Comparison of ENCODE assay signal across 8 cellular contexts in genomic region chr2:119352357-119352756, GRCh38. TPM values are rescaled to one million over a fixed set of nuclear protein-coding genes. Genes with fewer than 3 reads are reported as not detected.
A peak's percentile ranks its signal among the peaks of the same experiment; 100 is the strongest.
DNase-seq lines count a peak whose midpoint lies in the region; ATAC-seq, FAIRE-seq and TF ChIP-seq lines count a peak whose summit lies in the region.

No MANE protein-coding gene starts in this region.

- no TSS peak for BruUV-seq in HepG2 (replicated peaks; lab: Mats Ljungman, UMichigan)

- no peaks in the 10 kb centered on the region for H3K9me3 ChIP-seq in HepG2 (ENCODE audit: low read length)
- H3K9me3 ChIP-seq in suprapubic skin: no peaks in the 10 kb centered on the region

- H3K9ac ChIP-seq in HepG2 (ENCODE audit: insufficient read depth, low read depth, low read length): no peak overlapping the region

- in situ Hi-C loops in HepG2 (cut with HindIII; ENCODE audit: extremely low pct_ligation_motif_present, low pct_unique_long_range_greater_than_20kb): no loop called here

- ATAC-seq in GM18870 (IDR thresholded peaks at IDR 0.05; ENCODE audit: unreplicated experiment) (peak; percentile 97), HG02642 (IDR thresholded peaks at IDR 0.05; ENCODE audit: poor library complexity, unreplicated experiment) (peak; percentile 94), HepG2 (no peak)

- no peaks in the 10 kb centered on the region for H3K79me2 ChIP-seq in HepG2 (ENCODE audit: insufficient read depth, low read length)

- TF ChIP-seq EP300 in HepG2 (IDR thresholded peaks at IDR 0.05; ENCODE audit: low read depth in 2 of 2, low read length in 2 of 2) (no peak), HepG2 (CRISPR knock-in tag; IDR thresholded peaks at IDR 0.05; ENCODE audit: borderline replicate concordance) (no peak), suprapubic skin (IDR thresholded peaks at IDR 0.05) (no peak)

- H3K4me1 ChIP-seq in HepG2 (ENCODE audit: insufficient read depth, low read length): no peaks in the 10 kb centered on the region
- peaks cover 28% of the 10 kb centered on the region for H3K4me1 ChIP-seq in suprapubic skin

- TF ChIP-seq POLR2A in HepG2 (IDR thresholded peaks at IDR 0.05; ENCODE audit: insufficient read depth in 1 of 2, low read depth in 2 of 2, low read length in 2 of 2) (no peak), suprapubic skin (IDR thresholded peaks at IDR 0.05) (no peak)

- CTCF ChIA-PET in HepG2 (lab: Yijun Ruan, JAX; ENCODE audit: low intra/inter-chr PET ratio, low total read pairs): no interaction called here

- H3K4me2 ChIP-seq in HepG2 (ENCODE audit: low read depth, low read length): no peak overlapping the region

- no peaks in the 10 kb centered on the region for H3K36me3 ChIP-seq in HepG2 (replicated peaks in 1 of 2; ENCODE audit: control insufficient read depth in 1 of 2, insufficient read depth in 2 of 2, low read length in 2 of 2)
- no peaks in the 10 kb centered on the region for H3K36me3 ChIP-seq in suprapubic skin

- intact Hi-C loops in HepG2 (cut with micrococcal nuclease; ENCODE audit: unreplicated experiment): no loop called here

- H4K20me1 ChIP-seq in HepG2 (ENCODE audit: insufficient read depth, low read length): no peaks in the 10 kb centered on the region

- H3K4me3 ChIP-seq in HepG2 (replicated peaks in 1 of 3; ENCODE audit: insufficient read depth in 1 of 3, low read depth in 2 of 3, low read length in 3 of 3) (no peak overlapping the region), suprapubic skin (no peak overlapping the region)

- TF ChIP-seq CTCF in HepG2 (CRISPR knock-in tag; IDR thresholded peaks at IDR 0.05) (no peak), suprapubic skin (IDR thresholded peaks at IDR 0.05) (no peak)

- no peak for TF ChIP-seq RAD21 in HepG2 (CRISPR knock-in tag; IDR thresholded peaks at IDR 0.05)

- H2AFZ ChIP-seq in HepG2 (ENCODE audit: low read length): no peak overlapping the region

- no peak for FAIRE-seq in HepG2 (lab: Jason Lieb, UNC)

- H3K27me3 ChIP-seq in HepG2 (ENCODE audit: control insufficient read depth in 1 of 2, insufficient read depth in 2 of 2, low read length in 2 of 2) (no peaks in the 10 kb centered on the region), suprapubic skin (no peaks in the 10 kb centered on the region)

- H3K27ac ChIP-seq in HepG2 (ENCODE audit: extremely low read length, insufficient read depth, low read length) (no peak overlapping the region), suprapubic skin (no peak overlapping the region)

- DNase-seq in NCI-H2171 (lab: John Stamatoyannopoulos, UW): peak; percentile 63
- no peak for DNase-seq in HepG2 (ENCODE audit: low spot score)
- DNase-seq in NCI-H146 (lab: John Stamatoyannopoulos, UW): no peak
- DNase-seq in dermis blood vessel endothelial cell: no peak
- no peak for DNase-seq in activated CD8-positive, alpha-beta memory T cell treated with anti-CD3 and anti-CD28 coated beads, Interleukin-2, amount 50 U/mL, for 4 hours
- no peak for DNase-seq in suprapubic skin (ENCODE audit: low spot score in 2 of 2)

- POLR2A ChIA-PET in HepG2 (lab: Yijun Ruan, JAX): interaction anchor here (3.4 kb wide), 1 partner anchor 14 kb away, joined by 26 read pairs; the partner anchor contains the start of genes C2orf76 and DBI

TF ChIP-seq in HepG2, 621 proteins besides CTCF, POLR2A, EP300 and RAD21 (continues in another document):
- TF ChIP-seq ZNF773 (CRISPR knock-in tag; IDR thresholded peaks at IDR 0.05; ENCODE audit: borderline replicate concordance) (no peak), NCOA2 (CRISPR knock-in tag; IDR thresholded peaks at IDR 0.05) (no peak), PAX8 (CRISPR knock-in tag; IDR thresholded peaks at IDR 0.05; ENCODE audit: borderline replicate concordance) (no peak), THAP7 (CRISPR knock-in tag; IDR thresholded peaks at IDR 0.05) (no peak), ATF7 (IDR thresholded peaks at IDR 0.05) (no peak), ATF7 (CRISPR knock-in tag; IDR thresholded peaks at IDR 0.05) (no peak)

RNA-seq across cellular contexts. Expression of gene C2orf76, which starts 14.3 kb away (rescaled TPM):
- total RNA-seq in HepG2 (2016; rRNA removed; fragmentation: Illumina TruSeq; extraction: Trizol) (8.5 TPM in 2 replicates), dermis blood vessel endothelial cell (12.6 and 14.6 TPM in 2 replicates), suprapubic skin (10 to 100 TPM in 1 of 4 donors, 1 to 10 TPM in 3; 6.7 to 10.6 (median 9.3) TPM)
- 4.1 and 6.0 TPM in 2 replicates for total RNA-seq in HepG2 (2016; cell fraction: cytosol; rRNA removed; fragmentation: Illumina TruSeq; extraction: Trizol; ENCODE audit: low read depth)
- 8.0 and 10.5 TPM in 2 replicates for total RNA-seq in HepG2 (2016; cell fraction: insoluble cytoplasmic fraction; rRNA removed; fragmentation: Illumina TruSeq; extraction: Trizol)
- 5.2 and 6.1 TPM in 2 replicates for total RNA-seq in HepG2 (2016; cell fraction: membrane; rRNA removed; fragmentation: Illumina TruSeq; extraction: Trizol)
- 4.3 and 7.4 TPM in 2 replicates for total RNA-seq in HepG2 (2016; cell fraction: nucleus; rRNA removed; fragmentation: Illumina TruSeq; extraction: Trizol)
- 6.5 and 7.7 TPM in 2 replicates for polyA plus RNA-seq in HepG2 (2011; rRNA removed)
- 1.7 and 3.8 TPM in 2 replicates for polyA plus RNA-seq in HepG2 (2011; cell fraction: cytosol; rRNA removed)
- 1.0 and 1.4 TPM in 2 replicates for polyA plus RNA-seq in HepG2 (2011; cell fraction: nucleus; rRNA removed)
- polyA plus RNA-seq in HepG2 (2012): 5.3 and 7.3 TPM in 2 replicates
- polyA plus RNA-seq in HepG2 (2016; cell fraction: cytosol; fragmentation: Illumina TruSeq; extraction: Trizol; ENCODE audit: low read depth): 5.1 and 5.7 TPM in 2 replicates
- polyA plus RNA-seq in HepG2 (2016; cell fraction: insoluble cytoplasmic fraction; fragmentation: Illumina TruSeq; extraction: Trizol; ENCODE audit: low read depth): 11.9 and 12.5 TPM in 2 replicates
- 4.6 and 5.4 TPM in 2 replicates for polyA plus RNA-seq in HepG2 (2016; cell fraction: membrane; fragmentation: Illumina TruSeq; extraction: Trizol; ENCODE audit: low read depth)
- polyA plus RNA-seq in HepG2 (2016; cell fraction: nucleus; fragmentation: Illumina TruSeq; extraction: Trizol; ENCODE audit: insufficient read depth, low read depth): 3.6 and 7.1 TPM in 2 replicates
- 0.96 and 1.4 TPM in 2 replicates for polyA minus RNA-seq in HepG2 (2011; rRNA and poly(A)+ RNA removed; ENCODE audit: low replicate concordance)
- 1.5 and 1.8 TPM in 2 replicates for polyA minus RNA-seq in HepG2 (2011; cell fraction: cytosol; rRNA and poly(A)+ RNA removed)
- 3.7 and 4.2 TPM in 2 replicates for polyA minus RNA-seq in HepG2 (2011; cell fraction: nucleus; rRNA and poly(A)+ RNA removed)

RNA-seq across cellular contexts. Expression of gene DBI, which starts 14.4 kb away (rescaled TPM):
- total RNA-seq in HepG2 (2016; rRNA removed; fragmentation: Illumina TruSeq; extraction: Trizol): 659 and 853 TPM in 2 replicates
- 310 and 434 TPM in 2 replicates for total RNA-seq in HepG2 (2016; cell fraction: cytosol; rRNA removed; fragmentation: Illumina TruSeq; extraction: Trizol; ENCODE audit: low read depth)
- 674 and 918 TPM in 2 replicates for total RNA-seq in HepG2 (2016; cell fraction: insoluble cytoplasmic fraction; rRNA removed; fragmentation: Illumina TruSeq; extraction: Trizol)
- total RNA-seq in HepG2 (2016; cell fraction: membrane; rRNA removed; fragmentation: Illumina TruSeq; extraction: Trizol): 378 and 472 TPM in 2 replicates
- 241 and 297 TPM in 2 replicates for total RNA-seq in HepG2 (2016; cell fraction: nucleus; rRNA removed; fragmentation: Illumina TruSeq; extraction: Trizol)
- 330 and 331 TPM in 2 replicates for polyA plus RNA-seq in HepG2 (2011; rRNA removed)
- 381 and 407 TPM in 2 replicates for polyA plus RNA-seq in HepG2 (2011; cell fraction: cytosol; rRNA removed)
- polyA plus RNA-seq in HepG2 (2011; cell fraction: nucleus; rRNA removed): 73.2 and 81.0 TPM in 2 replicates
- polyA plus RNA-seq in HepG2 (2012): 321 and 573 TPM in 2 replicates
- polyA plus RNA-seq in HepG2 (2016; cell fraction: cytosol; fragmentation: Illumina TruSeq; extraction: Trizol; ENCODE audit: low read depth): 519 and 818 TPM in 2 replicates
- polyA plus RNA-seq in HepG2 (2016; cell fraction: insoluble cytoplasmic fraction; fragmentation: Illumina TruSeq; extraction: Trizol; ENCODE audit: low read depth): 1,321 and 1,540 TPM in 2 replicates
- polyA plus RNA-seq in HepG2 (2016; cell fraction: membrane; fragmentation: Illumina TruSeq; extraction: Trizol; ENCODE audit: low read depth): 517 and 687 TPM in 2 replicates
- polyA plus RNA-seq in HepG2 (2016; cell fraction: nucleus; fragmentation: Illumina TruSeq; extraction: Trizol; ENCODE audit: insufficient read depth, low read depth): 644 and 685 TPM in 2 replicates
- polyA minus RNA-seq in HepG2 (2011; rRNA and poly(A)+ RNA removed; ENCODE audit: low replicate concordance): 87.2 and 175 TPM in 2 replicates
- 58.8 and 65.3 TPM in 2 replicates for polyA minus RNA-seq in HepG2 (2011; cell fraction: cytosol; rRNA and poly(A)+ RNA removed)
- 84.6 and 100.0 TPM in 2 replicates for polyA minus RNA-seq in HepG2 (2011; cell fraction: nucleus; rRNA and poly(A)+ RNA removed)
- total RNA-seq in dermis blood vessel endothelial cell: 82.2 and 121 TPM in 2 replicates
- total RNA-seq in suprapubic skin: 100 to 1,000 TPM; 242 to 376 (median 273) TPM
